ENCODE assay signal across 8 cellular contexts in genomic region chr1:245807306-245807705, GRCh38.
A peak's percentile ranks its signal among the peaks of the same experiment; 100 is the strongest.
DNase-seq lines count a peak whose midpoint lies in the region; ATAC-seq and TF ChIP-seq lines count a peak whose summit lies in the region.
"Had no signal": no experiment of that assay in that cellular context is flagged by ENCODE, and none has a peak within 500 bp of the region (broad histone marks: within the 10 kb centered on the region; RNA-seq: fewer than 3 reads in every experiment).

No MANE protein-coding gene starts in this region.

- intact Hi-C loops in psoas muscle (cut with DNase I): no loop called here

- TF ChIP-seq CTCF in psoas muscle (IDR thresholded peaks at IDR 0.05): no peak

- no peaks in the 10 kb centered on the region for H3K4me1 ChIP-seq in psoas muscle

- DNase-seq in NOMO-1 treated with dmso at 0.1 percent for 144 hours (lab: John Stamatoyannopoulos, UW; ENCODE audit: unreplicated experiment): peak; percentile 81
- peak; percentile 50 for DNase-seq in renal cortical epithelial cell (ENCODE audit: low read depth)
- DNase-seq in psoas muscle: no peak
- DNase-seq in HuH-7.5 (ENCODE audit: low spot score): no peak
- DNase-seq in activated CD4-positive, alpha-beta T cell treated with anti-CD3 and anti-CD28 coated beads for 48 hours: no peak

- 59 to 66% (median 60%) methylated on average over 10 of the region's 10 CpGs for WGBS in psoas muscle, 3 donors

- no peak overlapping the region for H3K27ac ChIP-seq in psoas muscle
- H3K27ac ChIP-seq: SK-N-MC had no signal

- no peak overlapping the region for H3K4me3 ChIP-seq in psoas muscle
- H3K4me3 ChIP-seq: SK-N-MC had no signal

- no peaks in the 10 kb centered on the region for H3K36me3 ChIP-seq in psoas muscle (ENCODE audit: insufficient read depth in 1 of 2, low read depth in 1 of 2)

- no peaks in the 10 kb centered on the region for H3K27me3 ChIP-seq in psoas muscle (ENCODE audit: insufficient read depth in 3 of 3, low read length in 2 of 3)

- H3K9me3 ChIP-seq in psoas muscle: no peaks in the 10 kb centered on the region

- peak; percentile 77 for ATAC-seq in GM19035 (IDR thresholded peaks at IDR 0.05; ENCODE audit: unreplicated experiment)
- ATAC-seq in HG02973 (IDR thresholded peaks at IDR 0.05; ENCODE audit: unreplicated experiment): peak; percentile 81
- no peak for ATAC-seq in psoas muscle

Comparison
In these comparisons a context has a peak if more than half of its experiments do, and no peak if none do; other contexts are left out.
1. ATAC-seq: peak in GM19035 (single experiment) and HG02973 (single experiment); none in psoas muscle (0 of 4).
2. DNase-seq: peak in NOMO-1 treated with dmso at 0.1 percent for 144 hours (single experiment) and renal cortical epithelial cell (single experiment); none in psoas muscle (0 of 2), HuH-7.5 (single experiment) and activated CD4-positive, alpha-beta T cell treated with anti-CD3 and anti-CD28 coated beads for 48 hours (single experiment).